31 cellular contexts compared by ENCODE assay signal in genomic region chr5:63220244-63220643, GRCh38.
"Had no signal": no experiment of that assay in that cellular context is flagged by ENCODE, and none has a peak within 500 bp of the region (broad histone marks: within the 10 kb centered on the region; RNA-seq: fewer than 3 reads in every experiment).

No MANE protein-coding gene starts in this region.

- H3K4me3 ChIP-seq: adrenal gland, cardiac muscle cell had no signal

- DNase-seq: activated B cell treated with CpG ODN at 0.5 μM for 24 hours; activated CD4-positive, alpha-beta memory T cell treated with anti-CD3 and anti-CD28 coated beads for 36 hours; activated CD4-positive, alpha-beta T cell treated with anti-CD3 and anti-CD28 coated beads for 4 hours; activated CD4-positive, alpha-beta T cell treated with anti-CD3 and anti-CD28 coated beads, Interleukin-2, amount 10 ng/mL, durations not matched to agents 24 days and 14 days; activated CD4-positive, alpha-beta T cell treated with anti-CD3 and anti-CD28 coated beads, Interleukin-2, amount 50 U/mL, for 1 hour; activated CD4-positive, alpha-beta T cell treated with anti-CD3 and anti-CD28 coated beads, Interleukin-2, amount 50 U/mL, for 4 hours; activated CD4-positive, CD25-positive, alpha-beta regulatory T cell treated with anti-CD3 and anti-CD28 coated beads, Interleukin-2, amount 50 U/mL, for 72 hours; activated CD8-positive, alpha-beta memory T cell treated with anti-CD3 and anti-CD28 coated beads, Interleukin-2, amount 50 U/mL, for 4 hours; activated CD8-positive, alpha-beta T cell treated with anti-CD3 and anti-CD28 coated beads for 36 hours; activated effector memory CD4-positive, alpha-beta T cell treated with anti-CD3 and anti-CD28 coated beads, Interleukin-2, amount 50 U/mL, for 16 hours; activated gamma-delta T cell treated with Interleukin-2 at 50 U/mL for 16 hours; activated naive CD4-positive, alpha-beta T cell; activated naive CD4-positive, alpha-beta T cell treated with anti-CD3 and anti-CD28 coated beads for 36 hours; activated naive CD4-positive, alpha-beta T cell treated with anti-CD3 and anti-CD28 coated beads, Interleukin-2, amount 50 U/mL, for 16 hours; activated naive CD8-positive, alpha-beta T cell treated with anti-CD3 and anti-CD28 coated beads for 36 hours; activated T-cell treated with anti-CD3 and anti-CD28 coated beads for 4 hours; activated T-cell treated with anti-CD3 and anti-CD28 coated beads, Interleukin-2, amount 50 U/mL, for 1 hour; activated T-cell treated with anti-CD3 and anti-CD28 coated beads, Interleukin-2, amount 50 U/mL, for 4 hours; activated T-cell treated with anti-CD3 and anti-CD28 coated beads, Interleukin-2, amount 50 U/mL, for 72 hours; adrenal gland; amniotic stem cell; aorta; caudate nucleus; cerebellar nuclear complex; T-helper 1 cell; T-helper 2 cell; T-helper 9 cell had no signal

- H3K27me3 ChIP-seq: adrenal gland, cardiac muscle cell had no signal

- H3K4me1 ChIP-seq: adrenal gland had no signal

- H3K36me3 ChIP-seq: adrenal gland, cardiac muscle cell had no signal

- ATAC-seq: activated CD8-positive, alpha-beta T cell treated with anti-CD3 and anti-CD28 coated beads for 36 hours; activated naive CD4-positive, alpha-beta T cell treated with anti-CD3 and anti-CD28 coated beads, Interleukin-2, amount 50 U/mL, for 72 hours; activated T-cell treated with anti-CD3 and anti-CD28 coated beads, Interleukin-2, amount 50 U/mL, for 4 hours; activated T-cell treated with anti-CD3 and anti-CD28 coated beads, Interleukin-2, amount 50 U/mL, for 72 hours; activated T-helper 17 cell treated with anti-CD3 and anti-CD28 coated beads, Interleukin-2, amount 50 U/mL, for 72 hours had no signal

- H3K27ac ChIP-seq: adrenal gland, cardiac muscle cell, VCaP had no signal

- H3K9me3 ChIP-seq: adrenal gland had no signal
